ENCODE assay signal across 15 cellular contexts in the genomic region with DNA sequence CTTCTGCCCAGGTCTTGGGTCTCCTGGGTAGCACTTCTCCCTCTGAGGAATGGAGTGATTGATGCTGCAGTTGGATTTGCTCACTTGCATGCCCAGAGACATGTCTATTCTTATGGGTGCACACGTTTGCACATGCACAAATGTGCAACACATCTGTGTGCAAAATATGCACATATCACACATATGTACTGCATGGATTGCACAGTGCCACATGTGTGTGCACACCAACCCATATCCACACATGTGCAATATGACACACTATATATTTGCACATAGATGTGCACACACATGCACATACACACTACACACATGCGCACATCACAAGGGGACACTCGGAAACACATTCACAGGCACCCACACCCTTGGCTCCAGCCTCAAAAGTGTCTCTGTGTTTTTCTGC. TPM values are rescaled to one million over a fixed set of nuclear protein-coding genes. Genes with fewer than 3 reads are reported as not detected.
A peak's percentile ranks its signal among the peaks of the same experiment; 100 is the strongest.
DNase-seq lines count a peak whose midpoint lies in the region; ATAC-seq and TF ChIP-seq lines count a peak whose summit lies in the region.
"Had no signal": no experiment of that assay in that cellular context is flagged by ENCODE, and none has a peak within 500 bp of the region (broad histone marks: within the 10 kb centered on the region; RNA-seq: fewer than 3 reads in every experiment).

No MANE protein-coding gene starts in this region.

- ATAC-seq in HG02840 (IDR thresholded peaks at IDR 0.05; ENCODE audit: low FRiP score, unreplicated experiment) = no peak

- H3K4ac ChIP-seq in H9 (ENCODE audit: low read depth, low read length) = no peak overlapping the region

- peaks cover 69% of the 10 kb centered on the region for H3K4me1 ChIP-seq in BLaER1
- H3K4me1 ChIP-seq in skeletal muscle satellite cell (ENCODE audit: control insufficient read depth, insufficient read depth, low read length) = peaks cover 66% of the 10 kb centered on the region
- peaks cover 5% of the 10 kb centered on the region; the same call in 1 of the 2 replicates for H3K4me1 ChIP-seq in H9 (ENCODE audit: insufficient read depth, low read length)

- TF ChIP-seq CTCF in brain (conservative IDR thresholded peaks at IDR 0.05) = no peak
- TF ChIP-seq CTCF in H9 (conservative IDR thresholded peaks at IDR 0.05) = no peak

- no peak overlapping the region for H2AK5ac ChIP-seq in H9 (ENCODE audit: insufficient read length, low read length)

- no peaks in the 10 kb centered on the region for H3K79me1 ChIP-seq in H9 (ENCODE audit: insufficient read depth, low read depth, low read length, poor library complexity, severe bottlenecking)

- H2BK20ac ChIP-seq in H9 (ENCODE audit: low read depth, low read length, poor library complexity, severe bottlenecking) = no peak overlapping the region

- WGBS in H9 (ENCODE audit: extremely low coverage, insufficient read length, low lambda C conversion rate) = no CpG with 5 or more reads among the region's 3 CpGs

- no peaks in the 10 kb centered on the region for H3K36me3 Mint-ChIP-seq in brain
- no peaks in the 10 kb centered on the region for H3K36me3 Mint-ChIP-seq in H9 (ENCODE audit: insufficient read depth in 1 of 3, low read depth in 3 of 3)

- H2BK12ac ChIP-seq in H9 (ENCODE audit: insufficient read length, low read depth, low read length) = no peak overlapping the region

- peaks cover 4% of the 10 kb centered on the region for H3K23me2 ChIP-seq in H9 (ENCODE audit: insufficient read length, low read depth, low read length, poor library complexity, severe bottlenecking)

- no peak overlapping the region for H4K8ac ChIP-seq in H9 (replicated peaks; ENCODE audit: insufficient read length, low read depth, low read length)

- H3K18ac ChIP-seq in H9 (ENCODE audit: insufficient read length, low read depth, low read length) = no peak overlapping the region

- H3K79me2 ChIP-seq in H9 (ENCODE audit: insufficient read depth, low read length) = no peaks in the 10 kb centered on the region

- H3K56ac ChIP-seq in H9 (ENCODE audit: insufficient read length, low read depth, low read length) = no peak overlapping the region

- H2BK5ac ChIP-seq in H9 (ENCODE audit: insufficient read length, low read length) = no peak overlapping the region

- no peak overlapping the region for H3K14ac ChIP-seq in H9 (ENCODE audit: insufficient read depth, low read length)

- no peak overlapping the region for H3K23ac ChIP-seq in H9 (ENCODE audit: insufficient read length, low read depth, low read length)

- H3K4me1 Mint-ChIP-seq in brain (peaks cover 88% of the 10 kb centered on the region), H9 (peaks cover 47 to 67% of the 10 kb centered on the region in 2 experiments)

- no peak overlapping the region for H2AFZ ChIP-seq in H9 (ENCODE audit: low read length)

- H3T11ph ChIP-seq in H9 (ENCODE audit: low read length) = no peak overlapping the region

- H3K36me3 ChIP-seq in BLaER1 (no peaks in the 10 kb centered on the region), skeletal muscle satellite cell (ENCODE audit: insufficient read depth, low read length) (no peaks in the 10 kb centered on the region)

- H3K4me2 ChIP-seq in BLaER1 (peak overlapping the region; percentile 54), skeletal muscle satellite cell (ENCODE audit: low read length) (peak overlapping the region; percentile 54), H9 (ENCODE audit: insufficient read depth, insufficient read length, low read length) (no peak overlapping the region)

- H3K4me3 ChIP-seq in BLaER1 = no peak overlapping the region
- H3K4me3 ChIP-seq in skeletal muscle satellite cell (ENCODE audit: low read length) = no peak overlapping the region

- H3K27ac ChIP-seq in BLaER1 = no peak overlapping the region
- peak overlapping the region; percentile 100 for H3K27ac ChIP-seq in layer of hippocampus (ENCODE audit: low read depth, low read length)
- no peak overlapping the region for H3K27ac ChIP-seq in H9 (ENCODE audit: insufficient read length, low read depth, low read length)

- no peak overlapping the region for H4K91ac ChIP-seq in H9 (ENCODE audit: insufficient read length, low read depth, low read length)

- no peak for DNase-seq in H9
- no peak for DNase-seq in Ammon's horn (ENCODE audit: low spot score)
- DNase-seq in RPMI8226 = no peak
- DNase-seq: activated naive CD4-positive, alpha-beta T cell treated with anti-CD3 and anti-CD28 coated beads for 36 hours; dermis blood vessel endothelial cell; DMS79; glutamatergic neuron had no signal

- H4K20me1 ChIP-seq in BLaER1 (peaks cover 2% of the 10 kb centered on the region), H9 (ENCODE audit: control insufficient read depth, insufficient read depth, insufficient read length) (no peaks in the 10 kb centered on the region)

- H3K9me3 ChIP-seq in BLaER1 = no peaks in the 10 kb centered on the region
- no peaks in the 10 kb centered on the region for H3K9me3 ChIP-seq in skeletal muscle satellite cell (replicated peaks; ENCODE audit: low read length)
- no peaks in the 10 kb centered on the region for H3K9me3 ChIP-seq in H9 (ENCODE audit: control insufficient read depth, low read depth, low read length)

- no peak overlapping the region for H2BK15ac ChIP-seq in H9 (ENCODE audit: low read depth, low read length)

- peaks cover 0 to 8% (median 0%) of the 10 kb centered on the region in 5 experiments for H3K9me3 Mint-ChIP-seq in brain
- H3K9me3 Mint-ChIP-seq in H9 = no peaks in the 10 kb centered on the region; a peak in 1 of 5 replicates
- H3K9me3 Mint-ChIP-seq: activated naive CD4-positive, alpha-beta T cell treated with anti-CD3 and anti-CD28 coated beads for 36 hours had no signal

- H3K9ac ChIP-seq in BLaER1 = no peak overlapping the region
- H3K9ac ChIP-seq in skeletal muscle satellite cell (ENCODE audit: low read depth, low read length) = no peak overlapping the region
- no peak overlapping the region for H3K9ac ChIP-seq in H9 (ENCODE audit: extremely low read depth, insufficient read length, low read length)

- H3K4me3 Mint-ChIP-seq in brain (peak overlapping the region in 3 of 5 experiments; percentile 63 to 86 (median 72)), H9 (peak overlapping the region in 1 of 2 experiments; percentile 14; a peak in 1 of 5 replicates)
- H3K4me3 Mint-ChIP-seq: activated naive CD4-positive, alpha-beta T cell treated with anti-CD3 and anti-CD28 coated beads for 36 hours had no signal

- no peak overlapping the region for H4K5ac ChIP-seq in H9 (ENCODE audit: insufficient read length, low read depth, low read length)

- no peak overlapping the region for H2BK120ac ChIP-seq in H9 (ENCODE audit: low read depth, low read length, poor library complexity, severe bottlenecking)

- H3K27ac Mint-ChIP-seq in brain = peak overlapping the region in 4 of 5 experiments; percentile 54 to 98 (median 92)
- H3K27ac Mint-ChIP-seq in H9 = no peak overlapping the region
- H3K27ac Mint-ChIP-seq: activated naive CD4-positive, alpha-beta T cell treated with anti-CD3 and anti-CD28 coated beads for 36 hours had no signal

- H3K27me3 Mint-ChIP-seq in brain = peaks cover 11% of the 10 kb centered on the region
- H3K27me3 Mint-ChIP-seq in H9 (ENCODE audit: low read depth) = peaks cover 8% of the 10 kb centered on the region

- H3K27me3 ChIP-seq in BLaER1 (peaks cover 41% of the 10 kb centered on the region), layer of hippocampus (ENCODE audit: control insufficient read depth, insufficient read depth, low read length) (no peaks in the 10 kb centered on the region), skeletal muscle satellite cell (ENCODE audit: control insufficient read depth, insufficient read depth, low read length) (no peaks in the 10 kb centered on the region), H9 (ENCODE audit: insufficient read depth, low read length) (peaks cover 3% of the 10 kb centered on the region; the same call in 1 of the 2 replicates)

RNA-seq across cellular contexts. Expression of a gene that starts 0.7 kb away (rescaled TPM):
- 60.5 TPM for polyA plus RNA-seq in brain (ENCODE audit: insufficient read depth, low read depth, low replicate concordance)
- total RNA-seq in skeletal muscle satellite cell (2012; rRNA removed) = 0.51 and 1.5 TPM in 2 replicates
- total RNA-seq in H9 (2021) = 4.4 and 6.4 TPM in 2 replicates

RNA-seq across cellular contexts. Expression of a gene that starts 10.6 kb away (rescaled TPM):
- 0.51 TPM for polyA plus RNA-seq in brain (ENCODE audit: insufficient read depth, low read depth, low replicate concordance)
- total RNA-seq in skeletal muscle satellite cell (2012; rRNA removed) = 0.87 TPM in 1 of 2 replicates, not detected in the other
- 0.24 and 0.50 TPM in 2 replicates for total RNA-seq in H9 (2021)
- total RNA-seq: activated CD8-positive, alpha-beta memory T cell treated with anti-CD3 and anti-CD28 coated beads for 36 hours; activated naive CD4-positive, alpha-beta T cell treated with anti-CD3 and anti-CD28 coated beads for 36 hours; dermis blood vessel endothelial cell; renal cortical epithelial cell; ureter had no signal

RNA-seq across cellular contexts. Expression of a gene that starts 24.0 kb away (rescaled TPM):
- 16.7 TPM for polyA plus RNA-seq in brain (ENCODE audit: insufficient read depth, low read depth, low replicate concordance)
- 135 and 160 TPM in 2 replicates for total RNA-seq in skeletal muscle satellite cell (2012; rRNA removed)
- 107 and 109 TPM in 2 replicates for total RNA-seq in H9 (2021)

RNA-seq across cellular contexts. Expression of a gene that starts 30.9 kb away (rescaled TPM):
- 4.2 TPM for polyA plus RNA-seq in brain (ENCODE audit: insufficient read depth, low read depth, low replicate concordance)
- 5.1 and 8.5 TPM in 2 replicates for total RNA-seq in skeletal muscle satellite cell (2012; rRNA removed)
- 2.3 and 3.1 TPM in 2 replicates for total RNA-seq in H9 (2021)

RNA-seq across cellular contexts. Expression of a gene that starts 30.9 kb away (rescaled TPM):
- 14.0 TPM for polyA plus RNA-seq in brain (ENCODE audit: insufficient read depth, low read depth, low replicate concordance)
- 8.1 and 13.5 TPM in 2 replicates for total RNA-seq in skeletal muscle satellite cell (2012; rRNA removed)
- total RNA-seq in H9 (2021) = 4.9 and 6.0 TPM in 2 replicates

Comparison
In these comparisons a context has a peak if more than half of its experiments do, and no peak if none do; other contexts are left out.
1. H3K27ac Mint-ChIP-seq: peak in brain (4 of 5); none in H9 (0 of 3).